23 cellular contexts compared by ENCODE assay signal in the genomic region with DNA sequence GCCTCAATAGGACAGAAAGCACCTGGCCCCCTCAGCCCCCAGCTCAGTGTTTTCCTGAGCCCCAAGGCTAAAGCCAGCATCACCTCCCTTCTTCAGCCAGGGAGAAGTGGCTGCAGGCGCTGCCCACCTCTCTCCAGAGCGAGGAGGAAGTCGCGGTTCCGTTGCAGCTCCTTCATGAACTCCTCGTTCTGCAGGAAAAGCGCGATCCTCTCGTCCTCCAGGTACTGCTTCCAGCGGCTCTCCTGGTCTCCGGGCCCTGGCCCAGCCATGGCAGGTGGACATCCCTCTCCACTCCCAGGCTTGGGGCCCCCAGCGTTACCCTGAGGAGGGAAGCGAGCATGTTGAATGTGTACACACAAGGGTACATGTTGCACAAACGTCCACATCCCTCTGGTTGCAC. TPM values are rescaled to one million over a fixed set of nuclear protein-coding genes. Genes with fewer than 3 reads are reported as not detected.
DNase-seq lines count a peak whose midpoint lies in the region; ATAC-seq, FAIRE-seq and TF ChIP-seq lines count a peak whose summit lies in the region.
"Had no signal": no experiment of that assay in that cellular context is flagged by ENCODE, and none has a peak within 500 bp of the region (broad histone marks: within the 10 kb centered on the region; RNA-seq: fewer than 3 reads in every experiment).

No MANE protein-coding gene starts in this region.

- no peak for TF ChIP-seq CTCF in RWPE2 (IDR thresholded peaks at IDR 0.05; ENCODE audit: poor library complexity, severe bottlenecking)
- TF ChIP-seq CTCF in H1 (IDR thresholded peaks at IDR 0.05; ENCODE audit: control extremely low read depth in 1 of 3, insufficient read depth in 1 of 3, low read depth in 1 of 3, low read length in 3 of 3), result no peak

- peaks cover 2% of the 10 kb centered on the region; the same call in 1 of the 2 replicates for H3K23me2 ChIP-seq in H1 (ENCODE audit: low read depth, low read length)

- DNase-seq in H7 (peak; percentile 28), RWPE2 (ENCODE audit: low spot score) (no peak), H1 (ENCODE audit: low read depth in 1 of 2, low spot score in 2 of 2) (no peak), cerebellum (ENCODE audit: low spot score) (no peak), DMS153 (lab: John Stamatoyannopoulos, UW) (no peak), mucosa of gallbladder (ENCODE audit: low spot score) (no peak)
- DNase-seq: activated CD4-positive, alpha-beta T cell treated with anti-CD3 and anti-CD28 coated beads for 4 hours; activated CD8-positive, alpha-beta memory T cell treated with anti-CD3 and anti-CD28 coated beads for 24 hours; activated gamma-delta T cell; activated T-cell treated with anti-CD3 and anti-CD28 coated beads, Interleukin-2, amount 50 U/mL, for 1 hour; CD4-positive, alpha-beta memory T cell; DMS 273 treated with DMSO at 0.1 percent for 48 hours; GOT3; NCI-H1417 treated with DMSO at 0.1 percent for 48 hours; NCI-H2107; ovary; spleen; T-helper 17 cell had no signal

- no peak overlapping the region; the same call in 1 of the 2 replicates for H3K18ac ChIP-seq in H1 (ENCODE audit: extremely low read depth, low read length)

- no peak overlapping the region for H3K56ac ChIP-seq in H1 (replicated peaks; ENCODE audit: insufficient read length, low read depth, low read length)

- H3K27ac ChIP-seq in RWPE2 (ENCODE audit: poor library complexity, severe bottlenecking) (peak overlapping the region; percentile 98), H1 (ENCODE audit: low read depth, low read length) (no peak overlapping the region), stomach smooth muscle (ENCODE audit: low read length) (peak overlapping the region; percentile 96)
- H3K27ac ChIP-seq: ovary, spleen had no signal

- no peak overlapping the region for H4K8ac ChIP-seq in H1 (ENCODE audit: extremely low read depth, insufficient read depth, low read length)

- no peak overlapping the region for H4K5ac ChIP-seq in H1 (ENCODE audit: insufficient read length, low read depth, low read length)

- 94% methylated on average over 14 of the region's 14 CpGs; no CpG with 5 or more reads in 1 of the 2 experiments for WGBS in H1 (ENCODE audit: extremely low coverage in 1 of 2, insufficient coverage in 1 of 2, insufficient read length in 1 of 2, insufficient replicate concordance in 2 of 2, low coverage in 1 of 2, low lambda C conversion rate in 2 of 2, missing lambda C conversion rate in 1 of 2), 2 experiments

- no peaks in the 10 kb centered on the region for H3K79me2 ChIP-seq in H1 (ENCODE audit: control insufficient read depth in 1 of 2, insufficient read depth in 2 of 2, low read length in 2 of 2)

- no peak overlapping the region for H3K23ac ChIP-seq in H1 (ENCODE audit: insufficient read length)

- peak overlapping the region; percentile 100 for H4K91ac ChIP-seq in H1 (replicated peaks; ENCODE audit: insufficient read length, low read length)

- no peak overlapping the region for H3K4ac ChIP-seq in H1 (replicated peaks; ENCODE audit: insufficient read length, low read depth, low read length)

- no peak for TF ChIP-seq EP300 in H1 (IDR thresholded peaks at IDR 0.05; ENCODE audit: borderline replicate concordance in 1 of 2, low read depth in 2 of 2, low read length in 2 of 2)

- no peak for TF ChIP-seq RAD21 in H1 (IDR thresholded peaks at IDR 0.05 in 1 of 2, conservative IDR thresholded peaks at IDR 0.05 in 1 of 2; ENCODE audit: low read depth in 2 of 2, low read length in 2 of 2)

- no peak for FAIRE-seq in H1 (lab: Jason Lieb, UNC)
- FAIRE-seq: K562 had no signal

- H3K9ac ChIP-seq in H1 (replicated peaks in 1 of 4; ENCODE audit: extremely low read depth in 1 of 4, low read depth in 3 of 4, low read length in 3 of 4) (no peak overlapping the region), stomach smooth muscle (ENCODE audit: low read length in 2 of 2) (no peak overlapping the region)

- H2BK12ac ChIP-seq in H1 (ENCODE audit: low read depth, low read length), result peak overlapping the region; percentile 94; the same call in 1 of the 2 replicates

- POLR2A ChIA-PET in H1 (lab: Charles Lee; ENCODE audit: partially characterized antibody), result interaction anchor here (1.4 to 32.5 kb wide), 3 partner anchors 8 to 125 kb away, joined by 5 to 672 read pairs (median 15); partner anchors contain the start of genes SRSF1 and VEZF1

- H2AK5ac ChIP-seq in H1 (ENCODE audit: low read depth, low read length), result 0 out of 2 replicates have a peak overlapping the region, but pooled peaks have one; percentile 91

- H3K4me1 ChIP-seq in RWPE2 (ENCODE audit: insufficient read depth, poor library complexity, severe bottlenecking) (peaks cover 64% of the 10 kb centered on the region), H1 (replicated peaks in 1 of 4; ENCODE audit: control insufficient read depth in 3 of 4, insufficient read depth in 4 of 4, low read length in 3 of 4) (peaks cover 12 to 46% (median 38%) of the 10 kb centered on the region in 4 experiments), stomach smooth muscle (ENCODE audit: control insufficient read depth, insufficient read depth, low read length) (peaks cover 89% of the 10 kb centered on the region)

- TF ChIP-seq POLR2A in H1 (IDR thresholded peaks at IDR 0.05; ENCODE audit: control extremely low read depth in 1 of 2, low read depth in 2 of 2, low read length in 2 of 2), result no peak

- H3K9me3 ChIP-seq in RWPE2 (ENCODE audit: severe bottlenecking) (no peaks in the 10 kb centered on the region), H1 (ENCODE audit: insufficient read depth in 2 of 2, low read depth in 1 of 2, low read length in 1 of 2) (no peaks in the 10 kb centered on the region), stomach smooth muscle (ENCODE audit: control insufficient read depth in 2 of 2, low read length in 2 of 2) (no peaks in the 10 kb centered on the region)
- H3K9me3 ChIP-seq: ovary, spleen had no signal

- H3K4me2 ChIP-seq in H1 (ENCODE audit: insufficient read depth in 1 of 2, low read depth in 2 of 2, low read length in 2 of 2), result no peak overlapping the region

- CTCF ChIA-PET in H1 (lab: Charles Lee; ENCODE audit: partially characterized antibody), result interaction anchor here (0.6 to 20.7 kb wide), 7 partner anchors 15 to 896 kb away, joined by 3 to 205 read pairs (median 6); no protein-coding TSS in a partner anchor

- H2BK15ac ChIP-seq in H1 (ENCODE audit: low read length), result peak overlapping the region; percentile 99; the same call in 1 of the 2 replicates

- H2BK20ac ChIP-seq in H1 (ENCODE audit: low read length), result peak overlapping the region; percentile 51; the same call in 1 of the 2 replicates

- H3K14ac ChIP-seq in H1 (ENCODE audit: insufficient read length), result no peak overlapping the region

- H2BK5ac ChIP-seq in H1 (ENCODE audit: low read depth, low read length), result peak overlapping the region; percentile 28; the same call in 1 of the 2 replicates

- H2BK120ac ChIP-seq in H1 (replicated peaks; ENCODE audit: low read depth, low read length), result peak overlapping the region; percentile 48

- H3K4me3 ChIP-seq in H7 (ENCODE audit: insufficient read depth, low read depth, low read length) (no peak overlapping the region), RWPE2 (ENCODE audit: severe bottlenecking) (no peak overlapping the region), H1 (ENCODE audit: extremely low read depth in 1 of 4, insufficient read depth in 2 of 4, low read depth in 3 of 4, low read length in 4 of 4) (no peak overlapping the region), stomach smooth muscle (ENCODE audit: low read length in 2 of 2) (no peak overlapping the region)
- H3K4me3 ChIP-seq: K562, ovary, spleen had no signal

- H4K20me1 ChIP-seq in H1 (replicated peaks in 1 of 2; ENCODE audit: control insufficient read depth in 1 of 2, insufficient read depth in 2 of 2, low read length in 2 of 2), result no peaks in the 10 kb centered on the region

- no peaks in the 10 kb centered on the region for H3K79me1 ChIP-seq in H1 (ENCODE audit: low read depth, low read length)

- H3K36me3 ChIP-seq in H7 (replicated peaks; ENCODE audit: control insufficient read depth, insufficient read depth, low read length) (no peaks in the 10 kb centered on the region), RWPE2 (ENCODE audit: low read depth) (peaks cover 25% of the 10 kb centered on the region), H1 (ENCODE audit: control insufficient read depth in 2 of 4, insufficient read depth in 4 of 4, low read length in 3 of 4) (no peaks in the 10 kb centered on the region; a peak in 1 of 8 replicates), stomach smooth muscle (ENCODE audit: control insufficient read depth in 2 of 2, insufficient read depth in 2 of 2, low read length in 2 of 2) (peaks cover 30 to 34% of the 10 kb centered on the region in 2 donors)
- H3K36me3 ChIP-seq: ovary had no signal

- H3K27me3 ChIP-seq in H7 (ENCODE audit: control insufficient read depth, insufficient read depth, low read length) (peaks cover 2% of the 10 kb centered on the region), RWPE2 (ENCODE audit: insufficient read depth, poor library complexity, severe bottlenecking) (no peaks in the 10 kb centered on the region), H1 (replicated peaks in 1 of 4; ENCODE audit: control insufficient read depth in 3 of 4, extremely low read depth in 1 of 4, insufficient read depth in 3 of 4, low read length in 3 of 4) (peaks cover 0 to 14% (median 6%) of the 10 kb centered on the region in 4 experiments; a peak in 4 of 7 replicates), stomach smooth muscle (ENCODE audit: control insufficient read depth in 1 of 2, insufficient read depth in 2 of 2, low read length in 2 of 2) (no peaks in the 10 kb centered on the region)
- H3K27me3 ChIP-seq: ovary had no signal

- no peak for ATAC-seq in RWPE2 (ENCODE audit: low read depth)
- ATAC-seq: K562; naive thymus-derived CD8-positive, alpha-beta T cell; Right ventricle myocardium inferior; SK-N-SH treated with all-trans-retinoic acid at 6 μM for 48 hours; T-helper 17 cell had no signal

- H2AFZ ChIP-seq in H1 (ENCODE audit: low read length), result no peak overlapping the region

TF ChIP-seq in H1, 55 proteins besides CTCF, POLR2A, EP300 and RAD21 (continues in another document):
- TF ChIP-seq RFX5 (IDR thresholded peaks at IDR 0.05; ENCODE audit: borderline replicate concordance, low read depth, low read length), result no peak
- no peak for TF ChIP-seq SRF (IDR thresholded peaks at IDR 0.05; ENCODE audit: low read depth, low read length)
- no peak for TF ChIP-seq TCF12 (IDR thresholded peaks at IDR 0.05; ENCODE audit: low read depth, low read length)
- no peak for TF ChIP-seq PHF8 (conservative IDR thresholded peaks at IDR 0.05; ENCODE audit: low read depth, low read length)

RNA-seq across cellular contexts. Expression of gene MRPS23, which starts 22.7 kb away (rescaled TPM):
- total RNA-seq in H7 (2014; rRNA removed; shearing (Covaris generic)), result 56.1 and 65.9 TPM in 2 replicates
- total RNA-seq in H1 (2021; fragmentation: NEBNext Ultra II Directional; extraction: Animal tissue kit (Norgen Biotek cat#: 25700)), result 60.4 and 73.4 TPM in 2 replicates
- polyA plus RNA-seq in H1 (2011; rRNA removed), result 32.9 and 38.6 TPM in 2 replicates
- 68.9 TPM for polyA plus RNA-seq in H1 (2011; cell fraction: cytosol; rRNA removed)
- 26.0 TPM for polyA plus RNA-seq in H1 (2011; cell fraction: nucleus; rRNA removed)
- polyA plus RNA-seq in H1 (2012, experiment 1 of 2), result 64.2 to 105 TPM (median 72.5 TPM) in 4 replicates
- polyA plus RNA-seq in H1 (2012, experiment 2 of 2), result 49.1 TPM
- polyA plus RNA-seq in H1 (2013, experiment 1 of 2), result 25.2 TPM
- 26.2 TPM for polyA plus RNA-seq in H1 (2013, experiment 2 of 2)
- polyA minus RNA-seq in H1 (2011; rRNA and poly(A)+ RNA removed), result 18.4 and 25.9 TPM in 2 replicates
- polyA minus RNA-seq in H1 (2011; cell fraction: cytosol; rRNA and poly(A)+ RNA removed), result 10.5 TPM
- polyA minus RNA-seq in H1 (2011; cell fraction: nucleus; rRNA and poly(A)+ RNA removed), result 21.0 TPM
- total RNA-seq in cerebellum (17.1 TPM), mucosa of gallbladder (32.5 TPM)
